In the genomic region with DNA sequence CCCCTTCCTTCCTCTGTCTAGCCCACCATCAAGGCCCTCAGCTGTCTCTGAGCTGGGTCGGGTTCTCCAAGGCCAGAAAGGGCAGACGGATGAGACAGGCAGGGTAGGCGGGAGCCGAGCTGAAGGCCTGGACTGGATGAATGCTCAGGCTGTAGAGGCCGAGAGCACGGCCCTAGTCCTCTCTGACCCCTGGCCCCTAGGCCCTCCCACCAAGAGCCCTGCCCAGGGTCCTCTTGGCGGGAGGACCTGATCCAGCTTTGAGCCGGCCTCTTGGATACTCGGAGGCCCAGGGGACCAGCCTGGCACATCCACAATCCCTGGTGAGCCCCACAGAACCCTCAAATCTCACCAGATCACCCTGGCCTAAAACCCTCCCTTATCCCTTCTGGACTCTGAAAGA, we compare ENCODE assay signal across 33 cellular contexts. TPM values are rescaled to one million over a fixed set of nuclear protein-coding genes. Genes with fewer than 3 reads are reported as not detected.
DNase-seq lines count a peak whose midpoint lies in the region; ATAC-seq and TF ChIP-seq lines count a peak whose summit lies in the region.
"Had no signal": no experiment of that assay in that cellular context is flagged by ENCODE, and none has a peak within 500 bp of the region (broad histone marks: within the 10 kb centered on the region; RNA-seq: fewer than 3 reads in every experiment).

No MANE protein-coding gene starts in this region.

- no peak for ATAC-seq in activated naive CD8-positive, alpha-beta T cell treated with anti-CD3 and anti-CD28 coated beads, Interleukin-2, amount 10 ng/mL, durations not matched to agents 7 days and 5 days (ENCODE audit: low read depth)
- ATAC-seq in activated naive CD8-positive, alpha-beta T cell treated with anti-CD3 and anti-CD28 coated beads, Interleukin-2, amount 50 U/mL, for 24 hours, result no peak
- peak in 3 of 8 donors; percentile 18 to 22 (median 18) for ATAC-seq in heart right ventricle
- no peak for ATAC-seq in GM21528 (IDR thresholded peaks at IDR 0.05; ENCODE audit: low FRiP score, unreplicated experiment)
- ATAC-seq: HCT116; lower lobe of right lung; naive thymus-derived CD8-positive, alpha-beta T cell had no signal

- H3K27me3 Mint-ChIP-seq in activated naive CD8-positive, alpha-beta T cell treated with anti-CD3 and anti-CD28 coated beads, Interleukin-2, amount 10 ng/mL, durations not matched to agents 7 days and 5 days, result no peaks in the 10 kb centered on the region
- H3K27me3 Mint-ChIP-seq in activated naive CD8-positive, alpha-beta T cell treated with anti-CD3 and anti-CD28 coated beads, Interleukin-2, amount 50 U/mL, for 24 hours, result no peaks in the 10 kb centered on the region
- H3K27me3 Mint-ChIP-seq: activated naive CD8-positive, alpha-beta T cell treated with anti-CD3 and anti-CD28 coated beads for 36 hours; naive thymus-derived CD8-positive, alpha-beta T cell had no signal

- intact Hi-C loops in heart right ventricle (cut with DNase I), result loop anchor here in 1 of 10 donors (10.0 kb wide), 1 partner anchor 85 kb away; no protein-coding TSS in a partner anchor

- H3K27ac Mint-ChIP-seq in activated naive CD8-positive, alpha-beta T cell treated with anti-CD3 and anti-CD28 coated beads, Interleukin-2, amount 10 ng/mL, durations not matched to agents 7 days and 5 days, result peak overlapping the region; percentile 50
- H3K27ac Mint-ChIP-seq in activated naive CD8-positive, alpha-beta T cell treated with anti-CD3 and anti-CD28 coated beads, Interleukin-2, amount 50 U/mL, for 24 hours, result no peak overlapping the region
- H3K27ac Mint-ChIP-seq: activated naive CD8-positive, alpha-beta T cell treated with anti-CD3 and anti-CD28 coated beads for 36 hours had no signal

- no peaks in the 10 kb centered on the region for H3K9me3 ChIP-seq in heart right ventricle
- H3K9me3 ChIP-seq in osteoblast (ENCODE audit: low read depth, low read length), result no peaks in the 10 kb centered on the region
- no peaks in the 10 kb centered on the region for H3K9me3 ChIP-seq in tibial nerve
- H3K9me3 ChIP-seq: ascending aorta, colonic mucosa, lower lobe of right lung, ovary, Peyer's patch, SJCRH30 had no signal

- peaks cover 2% of the 10 kb centered on the region for H3K36me3 Mint-ChIP-seq in activated naive CD8-positive, alpha-beta T cell treated with anti-CD3 and anti-CD28 coated beads, Interleukin-2, amount 10 ng/mL, durations not matched to agents 7 days and 5 days
- H3K36me3 Mint-ChIP-seq in activated naive CD8-positive, alpha-beta T cell treated with anti-CD3 and anti-CD28 coated beads, Interleukin-2, amount 50 U/mL, for 24 hours (ENCODE audit: low read depth), result peaks cover 10% of the 10 kb centered on the region

- peaks cover 2% of the 10 kb centered on the region for H3K4me1 Mint-ChIP-seq in activated naive CD8-positive, alpha-beta T cell treated with anti-CD3 and anti-CD28 coated beads, Interleukin-2, amount 10 ng/mL, durations not matched to agents 7 days and 5 days
- H3K4me1 Mint-ChIP-seq in activated naive CD8-positive, alpha-beta T cell treated with anti-CD3 and anti-CD28 coated beads, Interleukin-2, amount 50 U/mL, for 24 hours, result no peaks in the 10 kb centered on the region

- H3K4me1 ChIP-seq in heart right ventricle (peaks cover 0 to 32% (median 9%) of the 10 kb centered on the region in 9 donors), osteoblast (ENCODE audit: insufficient read depth, low read length) (no peaks in the 10 kb centered on the region), tibial nerve (peaks cover 0 to 62% (median 25%) of the 10 kb centered on the region in 4 donors)
- H3K4me1 ChIP-seq: ascending aorta, colonic mucosa, SJCRH30 had no signal

- TF ChIP-seq CTCF in heart right ventricle (IDR thresholded peaks at IDR 0.05), result no peak
- TF ChIP-seq CTCF in osteoblast (IDR thresholded peaks at IDR 0.05; ENCODE audit: extremely low read depth, low read depth, low read length), result no peak
- TF ChIP-seq CTCF in tibial nerve (IDR thresholded peaks at IDR 0.05), result no peak

- TF ChIP-seq POLR2A in tibial nerve (IDR thresholded peaks at IDR 0.05), result no peak

- no peak for DNase-seq in activated naive CD8-positive, alpha-beta T cell treated with anti-CD3 and anti-CD28 coated beads, Interleukin-2, amount 10 ng/mL, durations not matched to agents 7 days and 5 days
- no peak for DNase-seq in activated naive CD8-positive, alpha-beta T cell treated with anti-CD3 and anti-CD28 coated beads, Interleukin-2, amount 50 U/mL, for 24 hours
- DNase-seq in heart right ventricle (no peak), osteoblast (ENCODE audit: insufficient read length, low spot score, missing footprints) (peak; percentile 29), tibial nerve (ENCODE audit: low spot score in 2 of 2) (no peak), NCI-H1417 (lab: John Stamatoyannopoulos, UW) (no peak), mesenteric fat pad (ENCODE audit: low spot score) (no peak)
- DNase-seq: 8988T; activated CD4-positive, alpha-beta T cell treated with anti-CD3 and anti-CD28 coated beads for 4 hours; activated effector memory CD4-positive, alpha-beta T cell treated with Interleukin-2 at 50 U/mL for 16 hours; activated naive CD8-positive, alpha-beta T cell treated with anti-CD3 and anti-CD28 coated beads for 36 hours; colonic mucosa; effector CD8-positive, alpha-beta T cell; IMR-90; lower lobe of right lung; MV-4-11; naive thymus-derived CD8-positive, alpha-beta T cell; NCI-H2107; NCI-H446; NCI-H748 treated with DMSO at 0.1 percent for 48 hours; ovary; Peyer's patch; SJCRH30; stimulated activated CD8-positive, alpha-beta memory T cell treated with anti-CD3 and anti-CD28 coated beads, Interleukin-4, amount 100 ng/mL, for 48 hours; T-helper 9 cell had no signal

- no peak overlapping the region for H3K4me2 ChIP-seq in osteoblast (ENCODE audit: insufficient read depth, low read length)

- no peak overlapping the region for H3K4me3 ChIP-seq in heart right ventricle
- no peak overlapping the region for H3K4me3 ChIP-seq in osteoblast (ENCODE audit: insufficient read depth, low read length)
- no peak overlapping the region for H3K4me3 ChIP-seq in tibial nerve
- H3K4me3 ChIP-seq: ascending aorta, colonic mucosa, lower lobe of right lung, ovary, Peyer's patch, SJCRH30 had no signal

- H2AFZ ChIP-seq in osteoblast (ENCODE audit: low read length), result no peak overlapping the region

- no peak for TF ChIP-seq EP300 in tibial nerve (IDR thresholded peaks at IDR 0.05)

- no peaks in the 10 kb centered on the region for H3K9me3 Mint-ChIP-seq in activated naive CD8-positive, alpha-beta T cell treated with anti-CD3 and anti-CD28 coated beads, Interleukin-2, amount 10 ng/mL, durations not matched to agents 7 days and 5 days
- no peaks in the 10 kb centered on the region for H3K9me3 Mint-ChIP-seq in activated naive CD8-positive, alpha-beta T cell treated with anti-CD3 and anti-CD28 coated beads, Interleukin-2, amount 50 U/mL, for 24 hours
- H3K9me3 Mint-ChIP-seq: activated naive CD8-positive, alpha-beta T cell treated with anti-CD3 and anti-CD28 coated beads for 36 hours; naive thymus-derived CD8-positive, alpha-beta T cell had no signal

- 76 to 86% methylated on average over 9 of the region's 9 CpGs for WGBS in heart right ventricle, 2 donors
- 29 to 41% methylated on average over 4 to 9 of the region's 9 CpGs for WGBS in tibial nerve, 2 donors

- peaks cover 3% of the 10 kb centered on the region for H3K79me2 ChIP-seq in osteoblast (ENCODE audit: insufficient read depth, low read length)

- peaks cover 0 to 30% (median 0%) of the 10 kb centered on the region in 9 donors for H3K36me3 ChIP-seq in heart right ventricle
- peaks cover 13% of the 10 kb centered on the region for H3K36me3 ChIP-seq in osteoblast (ENCODE audit: insufficient read depth, low read length)
- peaks cover 0 to 21% (median 0%) of the 10 kb centered on the region in 3 donors for H3K36me3 ChIP-seq in tibial nerve
- H3K36me3 ChIP-seq: ascending aorta, colonic mucosa, ovary had no signal

- H3K27ac ChIP-seq in heart right ventricle, result peak overlapping the region in 8 of 10 donors; percentile 49 to 68 (median 58)
- no peak overlapping the region for H3K27ac ChIP-seq in osteoblast (ENCODE audit: low read depth, low read length)
- peak overlapping the region; percentile 23 to 84 (median 57) for H3K27ac ChIP-seq in tibial nerve
- H3K27ac ChIP-seq: ascending aorta, colonic mucosa, lower lobe of right lung, ovary, Peyer's patch, SJCRH30, VCaP had no signal

- no peaks in the 10 kb centered on the region for H4K20me1 ChIP-seq in osteoblast (ENCODE audit: insufficient read depth, low read length)

- H3K27me3 ChIP-seq in heart right ventricle, result no peaks in the 10 kb centered on the region
- H3K27me3 ChIP-seq in osteoblast (ENCODE audit: insufficient read depth, low read length), result no peaks in the 10 kb centered on the region
- no peaks in the 10 kb centered on the region for H3K27me3 ChIP-seq in tibial nerve
- H3K27me3 ChIP-seq: ascending aorta, colonic mucosa, ovary, Peyer's patch, SJCRH30 had no signal

- POLR2A ChIA-PET in activated naive CD8-positive, alpha-beta T cell treated with anti-CD3 and anti-CD28 coated beads, Interleukin-2, amount 10 ng/mL, durations not matched to agents 7 days and 5 days (lab: Charles Lee), result interaction anchor here (1.9 kb wide), 1 partner anchor 9 kb away, joined by 6 read pairs; a partner anchor contains a TSS

- no peak overlapping the region for H3K4me3 Mint-ChIP-seq in activated naive CD8-positive, alpha-beta T cell treated with anti-CD3 and anti-CD28 coated beads, Interleukin-2, amount 10 ng/mL, durations not matched to agents 7 days and 5 days
- H3K4me3 Mint-ChIP-seq in activated naive CD8-positive, alpha-beta T cell treated with anti-CD3 and anti-CD28 coated beads, Interleukin-2, amount 50 U/mL, for 24 hours, result no peak overlapping the region
- H3K4me3 Mint-ChIP-seq: activated naive CD8-positive, alpha-beta T cell treated with anti-CD3 and anti-CD28 coated beads for 36 hours; naive thymus-derived CD8-positive, alpha-beta T cell had no signal

RNA-seq across cellular contexts. Expression of a gene that starts 8.2 kb away (rescaled TPM):
- 10 to 100 TPM; 21.9 to 22.1 TPM for total RNA-seq in activated naive CD8-positive, alpha-beta T cell treated with anti-CD3 and anti-CD28 coated beads, Interleukin-2, amount 10 ng/mL, durations not matched to agents 7 days and 5 days
- 10 to 100 TPM in 4 of 10 donors, 1 to 10 TPM in 6; 7.7 to 15.7 (median 9.7) TPM for total RNA-seq in heart right ventricle
- 10 to 100 TPM; 14.6 to 21.0 TPM for polyA plus RNA-seq in heart right ventricle
- total RNA-seq in osteoblast, result 15.3 and 18.5 TPM in 2 replicates
- 10 to 100 TPM; 14.4 to 32.4 (median 22.2) TPM for total RNA-seq in tibial nerve
- 37.5 TPM for total RNA-seq in mesenteric fat pad

RNA-seq across cellular contexts. Expression of a gene that starts 21.9 kb away (rescaled TPM):
- not detected for total RNA-seq in activated naive CD8-positive, alpha-beta T cell treated with anti-CD3 and anti-CD28 coated beads, Interleukin-2, amount 10 ng/mL, durations not matched to agents 7 days and 5 days
- under 1 TPM in 6 of 10 donors, not detected in 4; 0.16 to 0.47 (median 0.23) TPM for total RNA-seq in heart right ventricle
- under 1 TPM; 0.07 to 0.29 TPM for polyA plus RNA-seq in heart right ventricle
- total RNA-seq in osteoblast, result under 0.01 TPM in 1 of 2 replicates, not detected in the other
- total RNA-seq in tibial nerve, result 1 to 10 TPM in 2 of 4 donors, not detected in 2; 1.1 to 1.8 TPM
- not detected for total RNA-seq in mesenteric fat pad
- total RNA-seq: ascending aorta, colonic mucosa, IMR-90, Peyer's patch had no signal
- polyA plus RNA-seq: naive thymus-derived CD8-positive, alpha-beta T cell had no signal

RNA-seq across cellular contexts. Expression of a gene that starts 26.8 kb away (rescaled TPM):
- not detected for total RNA-seq in activated naive CD8-positive, alpha-beta T cell treated with anti-CD3 and anti-CD28 coated beads, Interleukin-2, amount 10 ng/mL, durations not matched to agents 7 days and 5 days
- total RNA-seq in heart right ventricle, result 10 to 100 TPM in 7 of 10 donors, 1 to 10 TPM in 3; 8.4 to 26.5 (median 11.2) TPM
- polyA plus RNA-seq in heart right ventricle, result 10 to 100 TPM; 19.7 to 21.7 TPM
- total RNA-seq in osteoblast, result not detected in 2 replicates
- total RNA-seq in tibial nerve, result 10 to 100 TPM; 12.7 to 30.9 (median 18.7) TPM
- total RNA-seq in mesenteric fat pad, result 28.0 TPM
- total RNA-seq: activated naive CD8-positive, alpha-beta T cell treated with anti-CD3 and anti-CD28 coated beads for 36 hours; G401; IMR-90; LHCN-M2; naive thymus-derived CD8-positive, alpha-beta T cell; renal cortical epithelial cell; SJCRH30 had no signal
- polyA plus RNA-seq: IMR-90, keratinocyte had no signal

RNA-seq across cellular contexts. Expression of a gene that starts 27.2 kb away (rescaled TPM):
- 10 to 100 TPM; 63.3 to 65.7 TPM for total RNA-seq in activated naive CD8-positive, alpha-beta T cell treated with anti-CD3 and anti-CD28 coated beads, Interleukin-2, amount 10 ng/mL, durations not matched to agents 7 days and 5 days
- total RNA-seq in heart right ventricle (10 to 100 TPM; 52.3 to 95.7 (median 67.7) TPM), osteoblast (95.5 and 101 TPM in 2 replicates), tibial nerve (100 to 1,000 TPM in 2 of 4 donors, 10 to 100 TPM in 2; 72.8 to 109 (median 100) TPM), mesenteric fat pad (97.3 TPM)
- 10 to 100 TPM; 52.9 to 76.5 TPM for polyA plus RNA-seq in heart right ventricle

RNA-seq across cellular contexts. Expression of a gene that starts 36.8 kb away (rescaled TPM):
- total RNA-seq in activated naive CD8-positive, alpha-beta T cell treated with anti-CD3 and anti-CD28 coated beads, Interleukin-2, amount 10 ng/mL, durations not matched to agents 7 days and 5 days, result 100 to 1,000 TPM; 263 to 264 TPM
- total RNA-seq in heart right ventricle (10 to 100 TPM in 2 of 10 donors, 1 to 10 TPM in 8; 2.8 to 17.3 (median 5.0) TPM), osteoblast (20.6 and 23.5 TPM in 2 replicates), tibial nerve (10 to 100 TPM; 33.0 to 65.4 (median 43.9) TPM), mesenteric fat pad (18.0 TPM)
- 10 to 100 TPM; 12.6 to 15.9 TPM for polyA plus RNA-seq in heart right ventricle
